1 cellular context compared by ENCODE assay signal in the genomic region with DNA sequence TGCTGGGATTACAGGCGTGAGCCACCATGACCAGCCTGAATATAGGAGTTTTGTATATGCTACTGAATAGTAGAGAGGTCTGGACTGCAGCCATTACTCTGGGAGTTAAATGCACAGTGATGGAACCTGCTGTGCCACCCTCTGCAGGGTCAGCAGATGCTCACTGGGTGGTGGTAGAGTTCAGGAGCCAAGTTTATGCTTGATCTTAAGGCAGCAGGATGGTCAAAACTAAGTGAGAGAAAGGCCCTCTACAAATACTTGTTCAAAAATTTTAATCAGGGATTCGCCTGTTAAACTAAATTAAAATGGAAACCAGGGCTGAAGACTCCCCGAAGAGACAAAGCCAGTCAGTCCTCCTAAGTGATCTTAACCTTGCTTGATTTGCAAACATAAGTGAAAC.
TF ChIP-seq lines count a peak whose summit lies in the region.

No MANE protein-coding gene starts in this region.

TF ChIP-seq in GM23338, 12 proteins besides CTCF, POLR2A, EP300 and RAD21 (continued from another document):
- TF ChIP-seq, protein P1, sequence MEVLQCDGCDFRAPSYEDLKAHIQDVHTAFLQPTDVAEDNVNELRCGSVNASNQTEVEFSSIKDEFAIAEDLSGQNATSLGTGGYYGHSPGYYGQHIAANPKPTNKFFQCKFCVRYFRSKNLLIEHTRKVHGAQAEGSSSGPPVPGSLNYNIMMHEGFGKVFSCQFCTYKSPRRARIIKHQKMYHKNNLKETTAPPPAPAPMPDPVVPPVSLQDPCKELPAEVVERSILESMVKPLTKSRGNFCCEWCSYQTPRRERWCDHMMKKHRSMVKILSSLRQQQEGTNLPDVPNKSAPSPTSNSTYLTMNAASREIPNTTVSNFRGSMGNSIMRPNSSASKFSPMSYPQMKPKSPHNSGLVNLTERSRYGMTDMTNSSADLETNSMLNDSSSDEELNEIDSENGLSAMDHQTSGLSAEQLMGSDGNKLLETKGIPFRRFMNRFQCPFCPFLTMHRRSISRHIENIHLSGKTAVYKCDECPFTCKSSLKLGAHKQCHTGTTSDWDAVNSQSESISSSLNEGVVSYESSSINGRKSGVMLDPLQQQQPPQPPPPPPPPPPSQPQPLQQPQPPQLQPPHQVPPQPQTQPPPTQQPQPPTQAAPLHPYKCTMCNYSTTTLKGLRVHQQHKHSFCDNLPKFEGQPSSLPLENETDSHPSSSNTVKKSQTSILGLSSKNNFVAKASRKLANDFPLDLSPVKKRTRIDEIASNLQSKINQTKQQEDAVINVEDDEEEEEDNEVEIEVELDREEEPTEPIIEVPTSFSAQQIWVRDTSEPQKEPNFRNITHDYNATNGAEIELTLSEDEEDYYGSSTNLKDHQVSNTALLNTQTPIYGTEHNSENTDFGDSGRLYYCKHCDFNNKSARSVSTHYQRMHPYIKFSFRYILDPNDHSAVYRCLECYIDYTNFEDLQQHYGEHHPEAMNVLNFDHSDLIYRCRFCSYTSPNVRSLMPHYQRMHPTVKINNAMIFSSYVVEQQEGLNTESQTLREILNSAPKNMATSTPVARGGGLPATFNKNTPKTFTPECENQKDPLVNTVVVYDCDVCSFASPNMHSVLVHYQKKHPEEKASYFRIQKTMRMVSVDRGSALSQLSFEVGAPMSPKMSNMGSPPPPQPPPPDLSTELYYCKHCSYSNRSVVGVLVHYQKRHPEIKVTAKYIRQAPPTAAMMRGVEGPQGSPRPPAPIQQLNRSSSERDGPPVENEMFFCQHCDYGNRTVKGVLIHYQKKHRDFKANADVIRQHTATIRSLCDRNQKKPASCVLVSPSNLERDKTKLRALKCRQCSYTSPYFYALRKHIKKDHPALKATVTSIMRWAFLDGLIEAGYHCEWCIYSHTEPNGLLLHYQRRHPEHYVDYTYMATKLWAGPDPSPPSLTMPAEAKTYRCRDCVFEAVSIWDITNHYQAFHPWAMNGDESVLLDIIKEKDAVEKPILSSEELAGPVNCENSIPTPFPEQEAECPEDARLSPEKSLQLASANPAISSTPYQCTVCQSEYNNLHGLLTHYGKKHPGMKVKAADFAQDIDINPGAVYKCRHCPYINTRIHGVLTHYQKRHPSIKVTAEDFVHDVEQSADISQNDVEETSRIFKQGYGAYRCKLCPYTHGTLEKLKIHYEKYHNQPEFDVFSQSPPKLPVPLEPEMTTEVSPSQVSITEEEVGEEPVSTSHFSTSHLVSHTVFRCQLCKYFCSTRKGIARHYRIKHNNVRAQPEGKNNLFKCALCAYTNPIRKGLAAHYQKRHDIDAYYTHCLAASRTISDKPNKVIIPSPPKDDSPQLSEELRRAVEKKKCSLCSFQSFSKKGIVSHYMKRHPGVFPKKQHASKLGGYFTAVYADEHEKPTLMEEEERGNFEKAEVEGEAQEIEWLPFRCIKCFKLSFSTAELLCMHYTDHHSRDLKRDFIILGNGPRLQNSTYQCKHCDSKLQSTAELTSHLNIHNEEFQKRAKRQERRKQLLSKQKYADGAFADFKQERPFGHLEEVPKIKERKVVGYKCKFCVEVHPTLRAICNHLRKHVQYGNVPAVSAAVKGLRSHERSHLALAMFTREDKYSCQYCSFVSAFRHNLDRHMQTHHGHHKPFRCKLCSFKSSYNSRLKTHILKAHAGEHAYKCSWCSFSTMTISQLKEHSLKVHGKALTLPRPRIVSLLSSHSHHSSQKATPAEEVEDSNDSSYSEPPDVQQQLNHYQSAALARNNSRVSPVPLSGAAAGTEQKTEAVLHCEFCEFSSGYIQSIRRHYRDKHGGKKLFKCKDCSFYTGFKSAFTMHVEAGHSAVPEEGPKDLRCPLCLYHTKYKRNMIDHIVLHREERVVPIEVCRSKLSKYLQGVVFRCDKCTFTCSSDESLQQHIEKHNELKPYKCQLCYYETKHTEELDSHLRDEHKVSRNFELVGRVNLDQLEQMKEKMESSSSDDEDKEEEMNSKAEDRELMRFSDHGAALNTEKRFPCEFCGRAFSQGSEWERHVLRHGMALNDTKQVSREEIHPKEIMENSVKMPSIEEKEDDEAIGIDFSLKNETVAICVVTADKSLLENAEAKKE (CRISPR knock-in tag; IDR thresholded peaks at IDR 0.05), result no peak
TF ChIP-seq in GM23338: peak in this region for 0.
